1 cellular context compared by ENCODE assay signal in genomic region chr20:48394415-48395081, GRCh38.
TF ChIP-seq lines count a peak whose summit lies in the region.

No MANE protein-coding gene starts in this region.

TF ChIP-seq in HepG2, 621 proteins besides CTCF, POLR2A, EP300 and RAD21 (continued from another document and continues in another):
- TF ChIP-seq FOXP1 (IDR thresholded peaks at IDR 0.05): no peak
- TF ChIP-seq FOXP1 (CRISPR knock-in tag; IDR thresholded peaks at IDR 0.05): peak; percentile 56; the same call in 1 of the 2 replicates
- peak; percentile 43; the same call in 1 of the 2 replicates for TF ChIP-seq ZNF296 (CRISPR knock-in tag; conservative IDR thresholded peaks at IDR 0.05)
- no peak for TF ChIP-seq ZNF747 (CRISPR knock-in tag; IDR thresholded peaks at IDR 0.05; ENCODE audit: borderline replicate concordance)
- TF ChIP-seq PCBP1 (IDR thresholded peaks at IDR 0.05; ENCODE audit: borderline replicate concordance, low read depth, low read length): no peak
- TF ChIP-seq ZFP37 (CRISPR knock-in tag; IDR thresholded peaks at IDR 0.05; ENCODE audit: borderline replicate concordance): no peak
- TF ChIP-seq ZNF616 (CRISPR knock-in tag; IDR thresholded peaks at IDR 0.05; ENCODE audit: low read depth): no peak
- TF ChIP-seq, protein P1, sequence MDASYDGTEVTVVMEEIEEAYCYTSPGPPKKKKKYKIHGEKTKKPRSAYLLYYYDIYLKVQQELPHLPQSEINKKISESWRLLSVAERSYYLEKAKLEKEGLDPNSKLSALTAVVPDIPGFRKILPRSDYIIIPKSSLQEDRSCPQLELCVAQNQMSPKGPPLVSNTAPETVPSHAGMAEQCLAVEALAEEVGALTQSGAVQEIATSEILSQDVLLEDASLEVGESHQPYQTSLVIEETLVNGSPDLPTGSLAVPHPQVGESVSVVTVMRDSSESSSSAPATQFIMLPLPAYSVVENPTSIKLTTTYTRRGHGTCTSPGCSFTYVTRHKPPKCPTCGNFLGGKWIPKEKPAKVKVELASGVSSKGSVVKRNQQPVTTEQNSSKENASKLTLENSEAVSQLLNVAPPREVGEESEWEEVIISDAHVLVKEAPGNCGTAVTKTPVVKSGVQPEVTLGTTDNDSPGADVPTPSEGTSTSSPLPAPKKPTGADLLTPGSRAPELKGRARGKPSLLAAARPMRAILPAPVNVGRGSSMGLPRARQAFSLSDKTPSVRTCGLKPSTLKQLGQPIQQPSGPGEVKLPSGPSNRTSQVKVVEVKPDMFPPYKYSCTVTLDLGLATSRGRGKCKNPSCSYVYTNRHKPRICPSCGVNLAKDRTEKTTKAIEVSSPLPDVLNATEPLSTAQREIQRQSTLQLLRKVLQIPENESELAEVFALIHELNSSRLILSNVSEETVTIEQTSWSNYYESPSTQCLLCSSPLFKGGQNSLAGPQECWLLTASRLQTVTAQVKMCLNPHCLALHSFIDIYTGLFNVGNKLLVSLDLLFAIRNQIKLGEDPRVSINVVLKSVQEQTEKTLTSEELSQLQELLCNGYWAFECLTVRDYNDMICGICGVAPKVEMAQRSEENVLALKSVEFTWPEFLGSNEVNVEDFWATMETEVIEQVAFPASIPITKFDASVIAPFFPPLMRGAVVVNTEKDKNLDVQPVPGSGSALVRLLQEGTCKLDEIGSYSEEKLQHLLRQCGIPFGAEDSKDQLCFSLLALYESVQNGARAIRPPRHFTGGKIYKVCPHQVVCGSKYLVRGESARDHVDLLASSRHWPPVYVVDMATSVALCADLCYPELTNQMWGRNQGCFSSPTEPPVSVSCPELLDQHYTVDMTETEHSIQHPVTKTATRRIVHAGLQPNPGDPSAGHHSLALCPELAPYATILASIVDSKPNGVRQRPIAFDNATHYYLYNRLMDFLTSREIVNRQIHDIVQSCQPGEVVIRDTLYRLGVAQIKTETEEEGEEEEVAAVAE (CRISPR knock-in tag; IDR thresholded peaks at IDR 0.05; ENCODE audit: borderline replicate concordance): no peak
- TF ChIP-seq HNRNPL (IDR thresholded peaks at IDR 0.05; ENCODE audit: low read depth, low read length): 0 out of 2 replicates have a peak, but pooled peaks have one; percentile 60
- peak; percentile 66; the same call in 1 of the 2 replicates for TF ChIP-seq MXD1 (CRISPR knock-in tag; IDR thresholded peaks at IDR 0.05)
- no peak for TF ChIP-seq RFX1 (IDR thresholded peaks at IDR 0.05)
- 0 out of 2 replicates have a peak, but pooled peaks have one; percentile 24 for TF ChIP-seq HMG20B (CRISPR knock-in tag; conservative IDR thresholded peaks at IDR 0.05)
- TF ChIP-seq AHR (CRISPR knock-in tag; IDR thresholded peaks at IDR 0.05): 0 out of 2 replicates have a peak, but pooled peaks have one; percentile 70
- peak; percentile 94 for TF ChIP-seq RFXAP (CRISPR knock-in tag; IDR thresholded peaks at IDR 0.05; ENCODE audit: borderline replicate concordance)
- peak; percentile 82 for TF ChIP-seq POGK (CRISPR knock-in tag; conservative IDR thresholded peaks at IDR 0.05)
- TF ChIP-seq ZNF512B (CRISPR knock-in tag; IDR thresholded peaks at IDR 0.05; ENCODE audit: borderline replicate concordance): peak; percentile 83; the same call in 1 of the 2 replicates
- TF ChIP-seq BRD4 (CRISPR knock-in tag; IDR thresholded peaks at IDR 0.05): 0 out of 2 replicates have a peak, but pooled peaks have one; percentile 59
- 0 out of 2 replicates have a peak, but pooled peaks have one; percentile 61 for TF ChIP-seq MAF1 (CRISPR knock-in tag; IDR thresholded peaks at IDR 0.05; ENCODE audit: borderline replicate concordance)
- TF ChIP-seq, protein P2, sequence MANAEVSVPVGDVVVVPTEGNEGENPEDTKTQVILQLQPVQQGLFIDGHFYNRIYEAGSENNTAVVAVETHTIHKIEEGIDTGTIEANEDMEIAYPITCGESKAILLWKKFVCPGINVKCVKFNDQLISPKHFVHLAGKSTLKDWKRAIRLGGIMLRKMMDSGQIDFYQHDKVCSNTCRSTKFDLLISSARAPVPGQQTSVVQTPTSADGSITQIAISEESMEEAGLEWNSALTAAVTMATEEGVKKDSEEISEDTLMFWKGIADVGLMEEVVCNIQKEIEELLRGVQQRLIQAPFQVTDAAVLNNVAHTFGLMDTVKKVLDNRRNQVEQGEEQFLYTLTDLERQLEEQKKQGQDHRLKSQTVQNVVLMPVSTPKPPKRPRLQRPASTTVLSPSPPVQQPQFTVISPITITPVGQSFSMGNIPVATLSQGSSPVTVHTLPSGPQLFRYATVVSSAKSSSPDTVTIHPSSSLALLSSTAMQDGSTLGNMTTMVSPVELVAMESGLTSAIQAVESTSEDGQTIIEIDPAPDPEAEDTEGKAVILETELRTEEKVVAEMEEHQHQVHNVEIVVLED (CRISPR knock-in tag; IDR thresholded peaks at IDR 0.05; ENCODE audit: borderline replicate concordance): no peak; the same call in 1 of the 2 replicates
- 0 out of 2 replicates have a peak, but pooled peaks have one; percentile 23 for TF ChIP-seq WIZ (CRISPR knock-in tag; IDR thresholded peaks at IDR 0.05)
- TF ChIP-seq ZNF781 (CRISPR knock-in tag; IDR thresholded peaks at IDR 0.05; ENCODE audit: borderline replicate concordance, not compliant biosample characterization): no peak
- TF ChIP-seq ZNF83 (CRISPR knock-in tag; IDR thresholded peaks at IDR 0.05; ENCODE audit: borderline replicate concordance): no peak
- TF ChIP-seq ZNF775 (CRISPR knock-in tag; IDR thresholded peaks at IDR 0.05; ENCODE audit: borderline replicate concordance): no peak
- no peak for TF ChIP-seq ZNF570 (CRISPR knock-in tag; IDR thresholded peaks at IDR 0.05; ENCODE audit: borderline replicate concordance)
- 0 out of 2 replicates have a peak, but pooled peaks have one; percentile 15 for TF ChIP-seq KDM2A (CRISPR knock-in tag; IDR thresholded peaks at IDR 0.05; ENCODE audit: borderline replicate concordance, low read depth)
- no peak for TF ChIP-seq SP1 (IDR thresholded peaks at IDR 0.05)
- no peak for TF ChIP-seq SP1 (CRISPR knock-in tag; IDR thresholded peaks at IDR 0.05)
- TF ChIP-seq, protein P3, sequence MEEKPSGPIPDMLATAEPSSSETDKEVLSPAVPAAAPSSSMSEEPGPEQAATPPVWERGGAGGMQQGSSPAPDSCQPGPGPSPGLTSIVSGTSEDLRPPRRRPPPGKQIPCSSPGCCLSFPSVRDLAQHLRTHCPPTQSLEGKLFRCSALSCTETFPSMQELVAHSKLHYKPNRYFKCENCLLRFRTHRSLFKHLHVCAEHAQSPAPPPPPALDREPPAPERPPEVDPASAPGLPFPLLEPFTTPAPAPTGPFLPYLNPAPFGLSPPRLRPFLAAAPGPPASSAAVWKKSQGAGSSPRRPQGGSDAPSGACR (CRISPR knock-in tag; IDR thresholded peaks at IDR 0.05): peak; percentile 77; the same call in 1 of the 2 replicates
- no peak for TF ChIP-seq ZNF432 (CRISPR knock-in tag; IDR thresholded peaks at IDR 0.05; ENCODE audit: borderline replicate concordance)
- TF ChIP-seq DBP (CRISPR knock-in tag; IDR thresholded peaks at IDR 0.05; ENCODE audit: not compliant biosample characterization): no peak
- TF ChIP-seq ARHGAP35 (CRISPR knock-in tag; IDR thresholded peaks at IDR 0.05; ENCODE audit: borderline replicate concordance): 0 out of 2 replicates have a peak, but pooled peaks have one; percentile 58
- TF ChIP-seq, protein P4, sequence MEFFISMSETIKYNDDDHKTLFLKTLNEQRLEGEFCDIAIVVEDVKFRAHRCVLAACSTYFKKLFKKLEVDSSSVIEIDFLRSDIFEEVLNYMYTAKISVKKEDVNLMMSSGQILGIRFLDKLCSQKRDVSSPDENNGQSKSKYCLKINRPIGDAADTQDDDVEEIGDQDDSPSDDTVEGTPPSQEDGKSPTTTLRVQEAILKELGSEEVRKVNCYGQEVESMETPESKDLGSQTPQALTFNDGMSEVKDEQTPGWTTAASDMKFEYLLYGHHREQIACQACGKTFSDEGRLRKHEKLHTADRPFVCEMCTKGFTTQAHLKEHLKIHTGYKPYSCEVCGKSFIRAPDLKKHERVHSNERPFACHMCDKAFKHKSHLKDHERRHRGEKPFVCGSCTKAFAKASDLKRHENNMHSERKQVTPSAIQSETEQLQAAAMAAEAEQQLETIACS (CRISPR knock-in tag; IDR thresholded peaks at IDR 0.05): no peak
- no peak; the same call in 1 of the 2 replicates for TF ChIP-seq NFKB2 (CRISPR knock-in tag; IDR thresholded peaks at IDR 0.05; ENCODE audit: borderline replicate concordance)
- TF ChIP-seq ZNF850 (CRISPR knock-in tag; conservative IDR thresholded peaks at IDR 0.05): no peak
- TF ChIP-seq, protein P5, sequence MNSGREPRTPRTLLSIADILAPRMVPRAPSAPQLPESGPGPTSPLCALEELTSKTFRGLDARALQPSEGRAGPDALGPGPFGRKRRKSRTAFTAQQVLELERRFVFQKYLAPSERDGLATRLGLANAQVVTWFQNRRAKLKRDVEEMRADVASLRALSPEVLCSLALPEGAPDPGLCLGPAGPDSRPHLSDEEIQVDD (CRISPR knock-in tag; IDR thresholded peaks at IDR 0.05; ENCODE audit: borderline replicate concordance): no peak
- TF ChIP-seq ZNF17 (CRISPR knock-in tag; IDR thresholded peaks at IDR 0.05): no peak
- TF ChIP-seq ZNF609 (CRISPR knock-in tag; IDR thresholded peaks at IDR 0.05; ENCODE audit: borderline replicate concordance): peak; percentile 48; the same call in 1 of the 2 replicates
